1 cellular context compared by ENCODE assay signal in genomic region chr4:61462451-61463326, GRCh38.
TF ChIP-seq lines count a peak whose summit lies in the region.

No MANE protein-coding gene starts in this region.

TF ChIP-seq in H1, 55 proteins besides CTCF, POLR2A, EP300 and RAD21:
- no peak for TF ChIP-seq CREB1 (IDR thresholded peaks at IDR 0.05)
- 0 out of 2 replicates have a peak, but pooled peaks have one; percentile 17 for TF ChIP-seq CEBPB (IDR thresholded peaks at IDR 0.05; ENCODE audit: low read depth, low read length)
